In the genomic region with DNA sequence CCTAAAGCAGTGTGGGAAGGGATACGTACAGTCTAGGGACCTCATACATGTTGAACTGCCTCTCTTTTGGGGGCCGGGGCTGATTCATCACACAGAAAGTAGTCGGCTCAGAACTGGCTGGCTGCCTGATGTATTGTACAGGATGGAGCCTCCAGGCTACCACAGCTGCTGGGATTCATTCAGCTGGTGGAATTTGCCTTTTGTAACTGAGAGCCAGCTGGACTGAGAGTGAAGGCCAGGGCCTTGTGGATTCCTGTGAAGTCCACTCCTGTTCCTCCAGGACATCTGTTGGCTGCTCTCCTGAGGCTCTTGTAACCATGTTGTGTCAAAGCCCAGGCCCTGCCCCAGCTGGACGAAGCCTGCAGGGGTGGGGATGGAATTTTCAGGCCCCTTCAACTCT, we compare ENCODE assay signal across 13 cellular contexts.
DNase-seq lines count a peak whose midpoint lies in the region; ATAC-seq, FAIRE-seq and TF ChIP-seq lines count a peak whose summit lies in the region.
"Had no signal": no experiment of that assay in that cellular context is flagged by ENCODE, and none has a peak within 500 bp of the region (broad histone marks: within the 10 kb centered on the region; RNA-seq: fewer than 3 reads in every experiment).

No MANE protein-coding gene starts in this region.

- H3K9me3 Mint-ChIP-seq in neural progenitor cell, result peaks cover 7% of the 10 kb centered on the region

- H3K4me3 Mint-ChIP-seq in neural progenitor cell, result no peak overlapping the region
- H3K4me3 Mint-ChIP-seq: effector memory CD8-positive, alpha-beta T cell; stimulated activated memory B cell treated with anti-CD40 and anti-IgM and Interleukin-4, amounts not matched to agents 10 μg/mL and 1 μg/mL and 100 μg/mL, for 72 hours had no signal

- H3K4me1 ChIP-seq in SK-N-SH (ENCODE audit: control insufficient read depth in 1 of 2, insufficient read depth in 2 of 2, low read depth in 1 of 2, low read length in 1 of 2) (peaks cover 0 to 5% of the 10 kb centered on the region in 2 experiments; a peak in 2 of 4 replicates), neural progenitor cell (peaks cover 5% of the 10 kb centered on the region)
- H3K4me1 ChIP-seq: BLaER1 treated with 17β-estradiol and CSF1 and Interleukin-3, amounts not matched to agents 10 nM and 100 nM; parathyroid adenoma had no signal

- H3K4me1 Mint-ChIP-seq in neural progenitor cell, result peaks cover 7% of the 10 kb centered on the region
- H3K4me1 Mint-ChIP-seq: stimulated activated memory B cell treated with anti-CD40 and anti-IgM and Interleukin-4, amounts not matched to agents 10 μg/mL and 1 μg/mL and 100 μg/mL, for 72 hours had no signal

- no peak for TF ChIP-seq EP300 in SK-N-SH (IDR thresholded peaks at IDR 0.05; ENCODE audit: borderline replicate concordance in 1 of 2, low read depth in 1 of 2, low read length in 1 of 2)

- CTCF ChIA-PET in SK-N-SH (lab: Yijun Ruan, JAX), result no interaction called here

- H3K27me3 ChIP-seq in SK-N-SH (ENCODE audit: insufficient read depth) (no peaks in the 10 kb centered on the region), neural progenitor cell (no peaks in the 10 kb centered on the region)
- H3K27me3 ChIP-seq: BLaER1 treated with 17β-estradiol and CSF1 and Interleukin-3, amounts not matched to agents 10 nM and 100 nM had no signal

- no peak for TF ChIP-seq RAD21 in SK-N-SH (IDR thresholded peaks at IDR 0.05; ENCODE audit: low read length)

- H3K9me2 ChIP-seq in SK-N-SH, result no peaks in the 10 kb centered on the region

- no peak for FAIRE-seq in RCC 7860 (lab: Jason Lieb, UNC)

- H2AFZ ChIP-seq in SK-N-SH (ENCODE audit: low read depth) (no peak overlapping the region), neural progenitor cell (replicated peaks) (no peak overlapping the region)
- H2AFZ ChIP-seq: parathyroid adenoma had no signal

- H4K20me1 ChIP-seq in SK-N-SH (ENCODE audit: insufficient read depth) (no peaks in the 10 kb centered on the region), neural progenitor cell (ENCODE audit: low read depth) (no peaks in the 10 kb centered on the region)
- H4K20me1 ChIP-seq: BLaER1 treated with 17β-estradiol and CSF1 and Interleukin-3, amounts not matched to agents 10 nM and 100 nM had no signal

- H3K79me2 ChIP-seq in SK-N-SH (ENCODE audit: insufficient read depth), result no peaks in the 10 kb centered on the region
- H3K79me2 ChIP-seq in neural progenitor cell (ENCODE audit: low read depth), result no peaks in the 10 kb centered on the region
- H3K79me2 ChIP-seq: parathyroid adenoma had no signal

- H3K27ac ChIP-seq in SK-N-SH (ENCODE audit: low read depth in 2 of 2, low read length in 1 of 2) (no peak overlapping the region), neural progenitor cell (no peak overlapping the region)
- H3K27ac ChIP-seq: BLaER1 treated with 17β-estradiol and CSF1 and Interleukin-3, amounts not matched to agents 10 nM and 100 nM; KMS-11; parathyroid adenoma had no signal

- H3K4me2 ChIP-seq in SK-N-SH (no peak overlapping the region), neural progenitor cell (no peak overlapping the region)
- H3K4me2 ChIP-seq: BLaER1 treated with 17β-estradiol and CSF1 and Interleukin-3, amounts not matched to agents 10 nM and 100 nM; KMS-11 had no signal

- no peaks in the 10 kb centered on the region for H3F3A ChIP-seq in SK-N-SH (replicated peaks; ENCODE audit: insufficient read depth)
- no peaks in the 10 kb centered on the region for H3F3A ChIP-seq in neural progenitor cell (ENCODE audit: low read depth)

- H3K9ac ChIP-seq in SK-N-SH (no peak overlapping the region), neural progenitor cell (no peak overlapping the region)
- H3K9ac ChIP-seq: BLaER1 treated with 17β-estradiol and CSF1 and Interleukin-3, amounts not matched to agents 10 nM and 100 nM; KMS-11; parathyroid adenoma had no signal

- DNase-seq in AG09309 (ENCODE audit: low read depth) (peak; percentile 82), SK-N-SH (peak; percentile 26), fibroblast of the conjunctiva (ENCODE audit: low read depth) (peak; percentile 83), neural progenitor cell (ENCODE audit: low spot score) (peak; percentile 23), RCC 7860 (ENCODE audit: low spot score) (no peak)
- DNase-seq: effector memory CD8-positive, alpha-beta T cell had no signal

- H3K9me3 ChIP-seq in SK-N-SH (no peaks in the 10 kb centered on the region), neural progenitor cell (ENCODE audit: low read depth) (no peaks in the 10 kb centered on the region)
- H3K9me3 ChIP-seq: BLaER1 treated with 17β-estradiol and CSF1 and Interleukin-3, amounts not matched to agents 10 nM and 100 nM had no signal

- POLR2A ChIA-PET in SK-N-SH (lab: Yijun Ruan, JAX), result no interaction called here

- H3K27me3 Mint-ChIP-seq in neural progenitor cell (ENCODE audit: insufficient read depth, low read depth), result no peaks in the 10 kb centered on the region
- H3K27me3 Mint-ChIP-seq: effector memory CD8-positive, alpha-beta T cell; stimulated activated memory B cell treated with anti-CD40 and anti-IgM and Interleukin-4, amounts not matched to agents 10 μg/mL and 1 μg/mL and 100 μg/mL, for 72 hours had no signal

- H3K27ac Mint-ChIP-seq in neural progenitor cell, result no peak overlapping the region
- H3K27ac Mint-ChIP-seq: effector memory CD8-positive, alpha-beta T cell; stimulated activated memory B cell treated with anti-CD40 and anti-IgM and Interleukin-4, amounts not matched to agents 10 μg/mL and 1 μg/mL and 100 μg/mL, for 72 hours had no signal

- H3K36me3 ChIP-seq in SK-N-SH (replicated peaks in 1 of 2; ENCODE audit: control insufficient read depth in 1 of 2, insufficient read depth in 2 of 2, low read length in 1 of 2), result no peaks in the 10 kb centered on the region
- H3K36me3 ChIP-seq in neural progenitor cell, result no peaks in the 10 kb centered on the region
- H3K36me3 ChIP-seq: BLaER1 treated with 17β-estradiol and CSF1 and Interleukin-3, amounts not matched to agents 10 nM and 100 nM had no signal

- 16% methylated on average over 4 of the region's 4 CpGs for WGBS in SK-N-SH (ENCODE audit: low lambda C conversion rate)

- no peak for TF ChIP-seq CTCF in AG09309 (IDR thresholded peaks at IDR 0.05; ENCODE audit: control insufficient read depth, insufficient read depth, low read depth, low read length, missing control alignments)
- TF ChIP-seq CTCF in SK-N-SH (IDR thresholded peaks at IDR 0.05), result no peak
- TF ChIP-seq CTCF in neural progenitor cell (IDR thresholded peaks at IDR 0.05), result no peak

- ATAC-seq in GM19455 (IDR thresholded peaks at IDR 0.05; ENCODE audit: unreplicated experiment) (no peak), HG03108 (IDR thresholded peaks at IDR 0.05; ENCODE audit: unreplicated experiment) (no peak), GM19023 (IDR thresholded peaks at IDR 0.05; ENCODE audit: unreplicated experiment) (no peak)
- ATAC-seq: effector memory CD8-positive, alpha-beta T cell; stimulated activated memory B cell treated with anti-CD40 and anti-IgM and Interleukin-4, amounts not matched to agents 10 μg/mL and 1 μg/mL and 100 μg/mL, for 72 hours had no signal

- no peak overlapping the region for H3K4me3 ChIP-seq in AG09309 (ENCODE audit: control insufficient read depth, low read depth, low read length)
- no peak overlapping the region for H3K4me3 ChIP-seq in SK-N-SH (ENCODE audit: low read depth in 2 of 2, low read length in 1 of 2)
- H3K4me3 ChIP-seq in neural progenitor cell, result no peak overlapping the region
- H3K4me3 ChIP-seq: BLaER1 treated with 17β-estradiol and CSF1 and Interleukin-3, amounts not matched to agents 10 nM and 100 nM had no signal

- H3K36me3 Mint-ChIP-seq in neural progenitor cell, result no peaks in the 10 kb centered on the region
- H3K36me3 Mint-ChIP-seq: stimulated activated memory B cell treated with anti-CD40 and anti-IgM and Interleukin-4, amounts not matched to agents 10 μg/mL and 1 μg/mL and 100 μg/mL, for 72 hours had no signal

TF ChIP-seq in SK-N-SH, 30 proteins besides CTCF, POLR2A, EP300 and RAD21 (continues in another document):
- TF ChIP-seq, protein P1, sequence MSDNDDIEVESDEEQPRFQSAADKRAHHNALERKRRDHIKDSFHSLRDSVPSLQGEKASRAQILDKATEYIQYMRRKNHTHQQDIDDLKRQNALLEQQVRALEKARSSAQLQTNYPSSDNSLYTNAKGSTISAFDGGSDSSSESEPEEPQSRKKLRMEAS (IDR thresholded peaks at IDR 0.05; ENCODE audit: low read depth), result no peak
- TF ChIP-seq, protein P2, sequence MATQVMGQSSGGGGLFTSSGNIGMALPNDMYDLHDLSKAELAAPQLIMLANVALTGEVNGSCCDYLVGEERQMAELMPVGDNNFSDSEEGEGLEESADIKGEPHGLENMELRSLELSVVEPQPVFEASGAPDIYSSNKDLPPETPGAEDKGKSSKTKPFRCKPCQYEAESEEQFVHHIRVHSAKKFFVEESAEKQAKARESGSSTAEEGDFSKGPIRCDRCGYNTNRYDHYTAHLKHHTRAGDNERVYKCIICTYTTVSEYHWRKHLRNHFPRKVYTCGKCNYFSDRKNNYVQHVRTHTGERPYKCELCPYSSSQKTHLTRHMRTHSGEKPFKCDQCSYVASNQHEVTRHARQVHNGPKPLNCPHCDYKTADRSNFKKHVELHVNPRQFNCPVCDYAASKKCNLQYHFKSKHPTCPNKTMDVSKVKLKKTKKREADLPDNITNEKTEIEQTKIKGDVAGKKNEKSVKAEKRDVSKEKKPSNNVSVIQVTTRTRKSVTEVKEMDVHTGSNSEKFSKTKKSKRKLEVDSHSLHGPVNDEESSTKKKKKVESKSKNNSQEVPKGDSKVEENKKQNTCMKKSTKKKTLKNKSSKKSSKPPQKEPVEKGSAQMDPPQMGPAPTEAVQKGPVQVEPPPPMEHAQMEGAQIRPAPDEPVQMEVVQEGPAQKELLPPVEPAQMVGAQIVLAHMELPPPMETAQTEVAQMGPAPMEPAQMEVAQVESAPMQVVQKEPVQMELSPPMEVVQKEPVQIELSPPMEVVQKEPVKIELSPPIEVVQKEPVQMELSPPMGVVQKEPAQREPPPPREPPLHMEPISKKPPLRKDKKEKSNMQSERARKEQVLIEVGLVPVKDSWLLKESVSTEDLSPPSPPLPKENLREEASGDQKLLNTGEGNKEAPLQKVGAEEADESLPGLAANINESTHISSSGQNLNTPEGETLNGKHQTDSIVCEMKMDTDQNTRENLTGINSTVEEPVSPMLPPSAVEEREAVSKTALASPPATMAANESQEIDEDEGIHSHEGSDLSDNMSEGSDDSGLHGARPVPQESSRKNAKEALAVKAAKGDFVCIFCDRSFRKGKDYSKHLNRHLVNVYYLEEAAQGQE (IDR thresholded peaks at IDR 0.05; ENCODE audit: low read depth, low read length), result no peak
- TF ChIP-seq MEF2A (IDR thresholded peaks at IDR 0.05; ENCODE audit: borderline replicate concordance, low read depth), result no peak
- TF ChIP-seq, protein P3, sequence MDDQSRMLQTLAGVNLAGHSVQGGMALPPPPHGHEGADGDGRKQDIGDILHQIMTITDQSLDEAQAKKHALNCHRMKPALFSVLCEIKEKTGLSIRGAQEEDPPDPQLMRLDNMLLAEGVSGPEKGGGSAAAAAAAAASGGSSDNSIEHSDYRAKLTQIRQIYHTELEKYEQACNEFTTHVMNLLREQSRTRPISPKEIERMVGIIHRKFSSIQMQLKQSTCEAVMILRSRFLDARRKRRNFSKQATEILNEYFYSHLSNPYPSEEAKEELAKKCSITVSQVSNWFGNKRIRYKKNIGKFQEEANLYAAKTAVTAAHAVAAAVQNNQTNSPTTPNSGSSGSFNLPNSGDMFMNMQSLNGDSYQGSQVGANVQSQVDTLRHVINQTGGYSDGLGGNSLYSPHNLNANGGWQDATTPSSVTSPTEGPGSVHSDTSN (IDR thresholded peaks at IDR 0.05), result no peak
- TF ChIP-seq RCOR1 (IDR thresholded peaks at IDR 0.05; ENCODE audit: low read length), result peak; percentile 91
